10 cellular contexts compared by ENCODE assay signal in genomic region chr10:49139000-49139865, GRCh38. TPM values are rescaled to one million over a fixed set of nuclear protein-coding genes. Genes with fewer than 3 reads are reported as not detected.
DNase-seq lines count a peak whose midpoint lies in the region; ATAC-seq, FAIRE-seq and TF ChIP-seq lines count a peak whose summit lies in the region.
"Had no signal": no experiment of that assay in that cellular context is flagged by ENCODE, and none has a peak within 500 bp of the region (broad histone marks: within the 10 kb centered on the region; RNA-seq: fewer than 3 reads in every experiment).

No MANE protein-coding gene starts in this region.

- no peaks in the 10 kb centered on the region for H3K9me3 Mint-ChIP-seq in activated naive CD8-positive, alpha-beta T cell treated with anti-CD3 and anti-CD28 coated beads, Interleukin-2, amount 50 U/mL, for 24 hours
- peaks cover 3 to 5% of the 10 kb centered on the region in 2 donors for H3K9me3 Mint-ChIP-seq in activated naive CD4-positive, alpha-beta T cell treated with anti-CD3 and anti-CD28 coated beads, Interleukin-2, amount 50 U/mL, for 72 hours

- no peak overlapping the region for H3K27ac Mint-ChIP-seq in activated naive CD8-positive, alpha-beta T cell treated with anti-CD3 and anti-CD28 coated beads, Interleukin-2, amount 50 U/mL, for 24 hours
- no peak overlapping the region for H3K27ac Mint-ChIP-seq in activated naive CD4-positive, alpha-beta T cell treated with anti-CD3 and anti-CD28 coated beads, Interleukin-2, amount 50 U/mL, for 72 hours

- no peak for TF ChIP-seq CTCF in choroid plexus epithelial cell (conservative IDR thresholded peaks at IDR 0.05; ENCODE audit: low read depth, low read length)

- DNase-seq in AG20443 (ENCODE audit: low spot score), result peak; percentile 79
- peak; percentile 77 for DNase-seq in MG63
- peak; percentile 62 for DNase-seq in choroid plexus epithelial cell (ENCODE audit: low read depth)
- DNase-seq in myocyte (ENCODE audit: low read depth), result peak; percentile 88
- no peak for DNase-seq in activated naive CD8-positive, alpha-beta T cell treated with anti-CD3 and anti-CD28 coated beads, Interleukin-2, amount 50 U/mL, for 24 hours
- no peak for DNase-seq in activated naive CD4-positive, alpha-beta T cell treated with anti-CD3 and anti-CD28 coated beads, Interleukin-2, amount 50 U/mL, for 72 hours (ENCODE audit: low spot score in 2 of 2)
- DNase-seq in GM19239 (ENCODE audit: insufficient read length, low spot score), result no peak
- DNase-seq in NCI-H526 (lab: John Stamatoyannopoulos, UW), result no peak
- DNase-seq: DND-41 had no signal

- no peak for ATAC-seq in activated naive CD8-positive, alpha-beta T cell treated with anti-CD3 and anti-CD28 coated beads, Interleukin-2, amount 50 U/mL, for 24 hours
- no peak for ATAC-seq in activated naive CD4-positive, alpha-beta T cell treated with anti-CD3 and anti-CD28 coated beads, Interleukin-2, amount 50 U/mL, for 72 hours

- no peak overlapping the region for H3K4me3 Mint-ChIP-seq in activated naive CD8-positive, alpha-beta T cell treated with anti-CD3 and anti-CD28 coated beads, Interleukin-2, amount 50 U/mL, for 24 hours

- H3K36me3 Mint-ChIP-seq in activated naive CD8-positive, alpha-beta T cell treated with anti-CD3 and anti-CD28 coated beads, Interleukin-2, amount 50 U/mL, for 24 hours (ENCODE audit: low read depth), result no peaks in the 10 kb centered on the region
- H3K36me3 Mint-ChIP-seq in activated naive CD4-positive, alpha-beta T cell treated with anti-CD3 and anti-CD28 coated beads, Interleukin-2, amount 50 U/mL, for 72 hours, result no peaks in the 10 kb centered on the region

- H3K9me3 ChIP-seq in MG63, result no peaks in the 10 kb centered on the region

- H3K4me1 Mint-ChIP-seq in activated naive CD8-positive, alpha-beta T cell treated with anti-CD3 and anti-CD28 coated beads, Interleukin-2, amount 50 U/mL, for 24 hours, result peaks cover 4% of the 10 kb centered on the region

- no peaks in the 10 kb centered on the region for H3K36me3 ChIP-seq in MG63

- H3K27me3 ChIP-seq in MG63, result no peaks in the 10 kb centered on the region

- peaks cover 7% of the 10 kb centered on the region for H3K27me3 Mint-ChIP-seq in activated naive CD8-positive, alpha-beta T cell treated with anti-CD3 and anti-CD28 coated beads, Interleukin-2, amount 50 U/mL, for 24 hours

- no peak for FAIRE-seq in GM19239 (lab: Jason Lieb, UNC)

- H3K4me3 ChIP-seq in MG63 (no peak overlapping the region), choroid plexus epithelial cell (ENCODE audit: low read depth, low read length) (no peak overlapping the region)

RNA-seq across cellular contexts. Expression of gene FAM170B, which starts 5.4 kb away (rescaled TPM):
- total RNA-seq in MG63 (2014; rRNA removed; shearing (Covaris generic); ENCODE audit: low replicate concordance), result not detected in 2 replicates
- total RNA-seq in myocyte, result not detected in 2 replicates
- not detected for polyA plus RNA-seq in myocyte (2012)
- total RNA-seq in activated naive CD4-positive, alpha-beta T cell treated with anti-CD3 and anti-CD28 coated beads, Interleukin-2, amount 50 U/mL, for 72 hours, result not detected
- total RNA-seq: lower leg skin had no signal

RNA-seq across cellular contexts. Expression of gene VSTM4, which starts 23.9 kb away (rescaled TPM):
- total RNA-seq in MG63 (2014; rRNA removed; shearing (Covaris generic); ENCODE audit: low replicate concordance), result 1.7 and 2.8 TPM in 2 replicates
- 21.5 and 25.2 TPM in 2 replicates for total RNA-seq in myocyte
- polyA plus RNA-seq in myocyte (2012), result 13.8 TPM
- total RNA-seq in activated naive CD4-positive, alpha-beta T cell treated with anti-CD3 and anti-CD28 coated beads, Interleukin-2, amount 50 U/mL, for 72 hours, result not detected

RNA-seq across cellular contexts. Expression of gene TMEM273, which starts 49.0 kb away (rescaled TPM):
- not detected in 2 replicates for total RNA-seq in MG63 (2014; rRNA removed; shearing (Covaris generic); ENCODE audit: low replicate concordance)
- total RNA-seq in myocyte, result 0.32 TPM in 1 of 2 replicates, not detected in the other
- not detected for polyA plus RNA-seq in myocyte (2012)
- 1 to 10 TPM; 2.0 to 4.0 TPM for total RNA-seq in activated naive CD4-positive, alpha-beta T cell treated with anti-CD3 and anti-CD28 coated beads, Interleukin-2, amount 50 U/mL, for 72 hours

Comparison
In these comparisons a context has a peak if more than half of its experiments do, and no peak if none do; other contexts are left out.
1. DNase-seq: peak in AG20443 (single experiment), MG63 (single experiment), choroid plexus epithelial cell (single experiment) and myocyte (single experiment); none in activated naive CD8-positive, alpha-beta T cell treated with anti-CD3 and anti-CD28 coated beads, Interleukin-2, amount 50 U/mL, for 24 hours (single experiment), activated naive CD4-positive, alpha-beta T cell treated with anti-CD3 and anti-CD28 coated beads, Interleukin-2, amount 50 U/mL, for 72 hours (0 of 2), GM19239 (single experiment) and NCI-H526 (0 of 2).